ENCODE assay signal across 27 cellular contexts in the genomic region with DNA sequence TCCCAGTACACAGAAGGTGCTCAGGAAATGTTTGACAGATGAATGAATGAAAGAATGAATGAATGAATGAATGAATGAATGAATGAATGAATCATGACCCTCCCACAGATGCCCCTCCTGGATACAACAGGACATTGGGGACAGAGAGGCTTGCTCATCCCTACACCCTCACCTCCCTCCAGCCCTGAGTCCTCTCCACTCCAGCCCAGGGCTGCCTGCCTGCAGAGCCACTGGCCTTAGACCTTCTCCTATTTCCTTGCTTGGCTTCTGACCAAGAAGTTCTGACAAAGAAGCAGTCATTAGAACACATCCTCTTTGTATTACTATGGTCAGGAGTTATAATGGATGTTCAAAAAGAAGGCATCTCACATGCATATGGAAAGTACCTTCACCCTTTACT.
DNase-seq lines count a peak whose midpoint lies in the region; ATAC-seq and TF ChIP-seq lines count a peak whose summit lies in the region.
"Had no signal": no experiment of that assay in that cellular context is flagged by ENCODE, and none has a peak within 500 bp of the region (broad histone marks: within the 10 kb centered on the region; RNA-seq: fewer than 3 reads in every experiment).

No MANE protein-coding gene starts in this region.

- no peak for ATAC-seq in effector memory CD8-positive, alpha-beta T cell (replicated peaks)
- ATAC-seq: gastroesophageal sphincter, PC-3 had no signal

- no peaks in the 10 kb centered on the region for H3K36me3 ChIP-seq in SJCRH30
- H3K36me3 ChIP-seq: BE2C, gastroesophageal sphincter, neural progenitor cell, prostate gland had no signal

- peaks cover 4% of the 10 kb centered on the region for H3K9me3 Mint-ChIP-seq in nephron
- no peaks in the 10 kb centered on the region for H3K9me3 Mint-ChIP-seq in effector memory CD8-positive, alpha-beta T cell
- H3K9me3 Mint-ChIP-seq in immature natural killer cell = peaks cover 0 to 2% (median 0%) of the 10 kb centered on the region in 6 donors
- H3K9me3 Mint-ChIP-seq: activated CD4-positive, alpha-beta memory T cell treated with anti-CD3 and anti-CD28 coated beads, Interleukin-2, amount 10 ng/mL, durations not matched to agents 7 days and 5 days; activated naive CD8-positive, alpha-beta T cell treated with anti-CD3 and anti-CD28 coated beads, Interleukin-2, amount 10 ng/mL, durations not matched to agents 7 days and 5 days had no signal

- H3K27me3 Mint-ChIP-seq in nephron (ENCODE audit: low read depth) (peaks cover 3% of the 10 kb centered on the region), immature natural killer cell (ENCODE audit: low read depth in 3 of 3) (peaks cover 5 to 6% (median 5%) of the 10 kb centered on the region in 3 donors)
- H3K27me3 Mint-ChIP-seq in effector memory CD8-positive, alpha-beta T cell = peaks cover 26 to 38% of the 10 kb centered on the region in 2 donors
- H3K27me3 Mint-ChIP-seq: activated CD4-positive, alpha-beta memory T cell treated with anti-CD3 and anti-CD28 coated beads, Interleukin-2, amount 10 ng/mL, durations not matched to agents 7 days and 5 days had no signal

- H3K4me3 Mint-ChIP-seq in nephron (no peak overlapping the region), immature natural killer cell (no peak overlapping the region)
- no peak overlapping the region for H3K4me3 Mint-ChIP-seq in effector memory CD8-positive, alpha-beta T cell
- H3K4me3 Mint-ChIP-seq: activated CD4-positive, alpha-beta memory T cell treated with anti-CD3 and anti-CD28 coated beads, Interleukin-2, amount 10 ng/mL, durations not matched to agents 7 days and 5 days; activated naive CD8-positive, alpha-beta T cell treated with anti-CD3 and anti-CD28 coated beads, Interleukin-2, amount 10 ng/mL, durations not matched to agents 7 days and 5 days; IgD-negative memory B cell; neural progenitor cell; type B pancreatic cell had no signal

- H3K27me3 ChIP-seq in SJCRH30 = no peaks in the 10 kb centered on the region
- H3K27me3 ChIP-seq: BE2C, gastroesophageal sphincter, neural progenitor cell had no signal

- H3K27ac Mint-ChIP-seq in nephron (peak overlapping the region; percentile 34 to 94 (median 65)), immature natural killer cell (no peak overlapping the region)
- H3K27ac Mint-ChIP-seq in effector memory CD8-positive, alpha-beta T cell = no peak overlapping the region
- H3K27ac Mint-ChIP-seq: activated CD4-positive, alpha-beta memory T cell treated with anti-CD3 and anti-CD28 coated beads, Interleukin-2, amount 10 ng/mL, durations not matched to agents 7 days and 5 days; activated naive CD8-positive, alpha-beta T cell treated with anti-CD3 and anti-CD28 coated beads, Interleukin-2, amount 10 ng/mL, durations not matched to agents 7 days and 5 days; IgD-negative memory B cell; neural progenitor cell; type B pancreatic cell had no signal

- H3K4me1 ChIP-seq in SJCRH30 = peaks cover 36% of the 10 kb centered on the region
- H3K4me1 ChIP-seq: BE2C, neural progenitor cell, prostate gland had no signal

- H3K4me1 Mint-ChIP-seq in nephron (peaks cover 54% of the 10 kb centered on the region), immature natural killer cell (no peaks in the 10 kb centered on the region)
- no peaks in the 10 kb centered on the region for H3K4me1 Mint-ChIP-seq in effector memory CD8-positive, alpha-beta T cell (ENCODE audit: low read depth in 2 of 2)
- H3K4me1 Mint-ChIP-seq: activated CD4-positive, alpha-beta memory T cell treated with anti-CD3 and anti-CD28 coated beads, Interleukin-2, amount 10 ng/mL, durations not matched to agents 7 days and 5 days; activated naive CD8-positive, alpha-beta T cell treated with anti-CD3 and anti-CD28 coated beads, Interleukin-2, amount 10 ng/mL, durations not matched to agents 7 days and 5 days; IgD-negative memory B cell had no signal

- DNase-seq in EH (ENCODE audit: low read depth) (peak; percentile 60), SJCRH30 (peak; percentile 81 to 96), epidermal melanocyte (ENCODE audit: insufficient read length, low spot score) (peak; percentile 71), NCI-H2107 (lab: John Stamatoyannopoulos, UW) (no peak), immature natural killer cell (no peak), GM19238 (ENCODE audit: insufficient read length, low spot score) (no peak)
- DNase-seq in effector memory CD8-positive, alpha-beta T cell = no peak
- DNase-seq: activated CD4-positive, alpha-beta memory T cell treated with anti-CD3 and anti-CD28 coated beads, Interleukin-2, amount 10 ng/mL, durations not matched to agents 7 days and 5 days; activated CD4-positive, CD25-positive, alpha-beta regulatory T cell treated with anti-CD3 and anti-CD28 coated beads, Interleukin-2, amount 50 U/mL, for 72 hours; activated effector memory CD4-positive, alpha-beta T cell treated with anti-CD3 and anti-CD28 coated beads, Interleukin-2, amount 50 U/mL, for 16 hours; activated naive CD8-positive, alpha-beta T cell treated with anti-CD3 and anti-CD28 coated beads, Interleukin-2, amount 10 ng/mL, durations not matched to agents 7 days and 5 days; activated T-cell treated with anti-CD3 and anti-CD28 coated beads for 4 hours; BE2C; hippocampal formation; NCI-H1417; NCI-H2081; NCI-H510A; PC-3; SHP77 treated with DMSO at 0.1 percent for 48 hours; stimulated activated CD4-positive, alpha-beta T cell treated with anti-CD3 and anti-CD28 coated beads, Interleukin-1b, Interleukin-23, amount 100 ng/mL, for 48 hours had no signal

- H3K27ac ChIP-seq in SJCRH30 = peak overlapping the region; percentile 27
- H3K27ac ChIP-seq: gastroesophageal sphincter, neural progenitor cell, prostate gland had no signal

- TF ChIP-seq CTCF in nephron (IDR thresholded peaks at IDR 0.05; ENCODE audit: unreplicated experiment in 3 of 3) = no peak

- H3K9me3 ChIP-seq in SJCRH30 (replicated peaks) = peaks cover 5% of the 10 kb centered on the region
- H3K9me3 ChIP-seq: BE2C, gastroesophageal sphincter, prostate gland had no signal

- no peak overlapping the region for H3K4me3 ChIP-seq in SJCRH30
- H3K4me3 ChIP-seq: gastroesophageal sphincter, neural progenitor cell, prostate gland, skin epidermis had no signal

- H3K36me3 Mint-ChIP-seq in nephron (ENCODE audit: low read depth) = no peaks in the 10 kb centered on the region
- no peaks in the 10 kb centered on the region for H3K36me3 Mint-ChIP-seq in effector memory CD8-positive, alpha-beta T cell (ENCODE audit: insufficient read depth)
- no peaks in the 10 kb centered on the region for H3K36me3 Mint-ChIP-seq in immature natural killer cell
- H3K36me3 Mint-ChIP-seq: activated naive CD8-positive, alpha-beta T cell treated with anti-CD3 and anti-CD28 coated beads, Interleukin-2, amount 10 ng/mL, durations not matched to agents 7 days and 5 days; IgD-negative memory B cell; neural progenitor cell; type B pancreatic cell had no signal

Comparison
In these comparisons a context has a peak if more than half of its experiments do, and no peak if none do; other contexts are left out.
1. DNase-seq: peak in EH (single experiment), SJCRH30 (2 of 2) and epidermal melanocyte (single experiment); none in NCI-H2107 (single experiment), effector memory CD8-positive, alpha-beta T cell (0 of 3), immature natural killer cell (0 of 3) and GM19238 (single experiment).
2. H3K27ac Mint-ChIP-seq: peak in nephron (3 of 3); none in effector memory CD8-positive, alpha-beta T cell (0 of 2) and immature natural killer cell (0 of 6).